ENCODE assay signal across 8 cellular contexts in genomic region chr3:66482005-66482404, GRCh38. TPM values are rescaled to one million over a fixed set of nuclear protein-coding genes. Genes with fewer than 3 reads are reported as not detected.
DNase-seq lines count a peak whose midpoint lies in the region; ATAC-seq lines count a peak whose summit lies in the region.

No MANE protein-coding gene starts in this region.

- H3K4me3 Mint-ChIP-seq in T-helper 1 cell treated with Interleukin-12 subunit alpha and Interleukin-12 subunit beta and Interleukin-4 antibody, amounts not matched to agents 30 μg/mL and 1 μg/mL, for 36 hours: peak overlapping the region; percentile 75
- peak overlapping the region; percentile 65 to 78 (median 75) for H3K4me3 Mint-ChIP-seq in T-cell
- H3K4me3 Mint-ChIP-seq in stimulated activated effector memory CD8-positive, alpha-beta T cell treated with anti-CD3 and anti-CD28 coated beads, Interleukin-12 subunit alpha, Interleukin-12 subunit beta, amount 100 ng/mL, for 72 hours: peak overlapping the region; percentile 61

- POLR2A ChIA-PET in T-cell (lab: Charles Lee): interaction anchor here in 1 of 2 donors (0.5 kb wide), 1 partner anchor 12 kb away, joined by 8 read pairs; no protein-coding TSS in a partner anchor

- peaks cover 34% of the 10 kb centered on the region for H3K36me3 Mint-ChIP-seq in T-helper 1 cell treated with Interleukin-12 subunit alpha and Interleukin-12 subunit beta and Interleukin-4 antibody, amounts not matched to agents 30 μg/mL and 1 μg/mL, for 36 hours (ENCODE audit: low read depth)
- peaks cover 14% of the 10 kb centered on the region for H3K36me3 Mint-ChIP-seq in T-cell
- peaks cover 17% of the 10 kb centered on the region for H3K36me3 Mint-ChIP-seq in stimulated activated effector memory CD8-positive, alpha-beta T cell treated with anti-CD3 and anti-CD28 coated beads, Interleukin-12 subunit alpha, Interleukin-12 subunit beta, amount 100 ng/mL, for 72 hours

- no peaks in the 10 kb centered on the region for H3K27me3 Mint-ChIP-seq in T-helper 1 cell treated with Interleukin-12 subunit alpha and Interleukin-12 subunit beta and Interleukin-4 antibody, amounts not matched to agents 30 μg/mL and 1 μg/mL, for 36 hours (ENCODE audit: low read depth)
- H3K27me3 Mint-ChIP-seq in T-cell: no peaks in the 10 kb centered on the region

- peaks cover 75% of the 10 kb centered on the region for H3K4me1 Mint-ChIP-seq in T-helper 1 cell treated with Interleukin-12 subunit alpha and Interleukin-12 subunit beta and Interleukin-4 antibody, amounts not matched to agents 30 μg/mL and 1 μg/mL, for 36 hours (ENCODE audit: low read depth)
- H3K4me1 Mint-ChIP-seq in T-cell: peaks cover 36 to 92% (median 39%) of the 10 kb centered on the region in 3 donors
- H3K4me1 Mint-ChIP-seq in stimulated activated effector memory CD8-positive, alpha-beta T cell treated with anti-CD3 and anti-CD28 coated beads, Interleukin-12 subunit alpha, Interleukin-12 subunit beta, amount 100 ng/mL, for 72 hours: peaks cover 38% of the 10 kb centered on the region

- CTCF ChIA-PET in T-cell (lab: Charles Lee): interaction anchor here in 1 of 2 donors (1.4 kb wide), 2 partner anchors 8 to 10 kb away, joined by 3 to 4 read pairs; no protein-coding TSS in a partner anchor

- DNase-seq in T-helper 1 cell (no peak), T-cell (no peak), globus pallidus (ENCODE audit: low spot score) (peak; percentile 74), activated gamma-delta T cell treated with Interleukin-2 at 50 U/mL for 16 hours (no peak)
- DNase-seq in stimulated activated effector memory CD8-positive, alpha-beta T cell treated with anti-CD3 and anti-CD28 coated beads, Interleukin-12 subunit alpha, Interleukin-12 subunit beta, amount 100 ng/mL, for 72 hours (ENCODE audit: low spot score in 2 of 2): no peak

- ATAC-seq in T-cell (replicated peaks in 1 of 4): no peak
- no peak for ATAC-seq in stimulated activated effector memory CD8-positive, alpha-beta T cell treated with anti-CD3 and anti-CD28 coated beads, Interleukin-12 subunit alpha, Interleukin-12 subunit beta, amount 100 ng/mL, for 72 hours
- ATAC-seq in GM19452 (IDR thresholded peaks at IDR 0.05; ENCODE audit: unreplicated experiment): no peak
- ATAC-seq in GM21360 (IDR thresholded peaks at IDR 0.05; ENCODE audit: unreplicated experiment): no peak

- peaks cover 10% of the 10 kb centered on the region for H3K9me3 Mint-ChIP-seq in T-helper 1 cell treated with Interleukin-12 subunit alpha and Interleukin-12 subunit beta and Interleukin-4 antibody, amounts not matched to agents 30 μg/mL and 1 μg/mL, for 36 hours
- H3K9me3 Mint-ChIP-seq in T-cell: no peaks in the 10 kb centered on the region
- H3K9me3 Mint-ChIP-seq in stimulated activated effector memory CD8-positive, alpha-beta T cell treated with anti-CD3 and anti-CD28 coated beads, Interleukin-12 subunit alpha, Interleukin-12 subunit beta, amount 100 ng/mL, for 72 hours: peaks cover 7% of the 10 kb centered on the region

- H3K27ac Mint-ChIP-seq in T-helper 1 cell treated with Interleukin-12 subunit alpha and Interleukin-12 subunit beta and Interleukin-4 antibody, amounts not matched to agents 30 μg/mL and 1 μg/mL, for 36 hours: peak overlapping the region; percentile 90
- peak overlapping the region; percentile 88 to 93 for H3K27ac Mint-ChIP-seq in T-cell
- peak overlapping the region; percentile 77 for H3K27ac Mint-ChIP-seq in stimulated activated effector memory CD8-positive, alpha-beta T cell treated with anti-CD3 and anti-CD28 coated beads, Interleukin-12 subunit alpha, Interleukin-12 subunit beta, amount 100 ng/mL, for 72 hours

RNA-seq across cellular contexts. Expression of gene LRIG1, which starts 18.8 kb away (rescaled TPM):
- total RNA-seq in T-cell: 10 to 100 TPM; 33.5 to 49.8 (median 41.1) TPM
